9 cellular contexts compared by ENCODE assay signal in the genomic region with DNA sequence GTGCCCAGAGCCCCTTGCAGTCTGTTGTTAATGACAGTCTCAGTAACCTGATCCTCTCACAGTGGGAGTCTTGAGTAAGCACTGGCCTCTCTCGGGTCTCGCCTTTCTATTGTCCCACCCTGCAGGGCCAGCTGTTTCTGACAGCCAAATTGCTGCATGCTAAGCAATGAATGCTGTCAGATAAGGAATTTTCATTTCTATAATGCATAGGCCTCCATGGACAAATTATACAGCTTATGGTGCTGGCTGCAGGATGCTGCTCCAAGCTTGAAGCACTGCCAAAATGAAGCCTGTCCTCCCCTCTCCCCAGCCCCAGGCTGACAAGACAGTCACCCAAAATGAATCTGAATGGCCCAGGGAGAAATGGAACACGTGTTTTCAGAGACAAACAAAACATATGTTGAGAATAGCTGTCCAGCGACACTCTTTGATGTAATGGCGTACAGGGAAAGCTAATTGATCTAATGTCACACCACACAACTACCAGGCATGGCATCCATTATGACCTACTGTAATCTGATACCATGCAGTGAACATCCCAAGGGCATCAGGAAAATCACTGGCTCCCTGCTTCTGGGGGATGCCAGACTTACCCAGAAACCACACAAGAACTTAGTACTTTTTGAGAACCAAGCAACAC. TPM values are rescaled to one million over a fixed set of nuclear protein-coding genes. Genes with fewer than 3 reads are reported as not detected.
DNase-seq lines count a peak whose midpoint lies in the region; ATAC-seq, FAIRE-seq and TF ChIP-seq lines count a peak whose summit lies in the region.
"Had no signal": no experiment of that assay in that cellular context is flagged by ENCODE, and none has a peak within 500 bp of the region (broad histone marks: within the 10 kb centered on the region; RNA-seq: fewer than 3 reads in every experiment).

No MANE protein-coding gene starts in this region.

- H3K4me2 ChIP-seq in IMR-90 (ENCODE audit: low read depth, low read length): peak overlapping the region; percentile 37

- peaks cover 45 to 79% of the 10 kb centered on the region in 2 experiments for H3K79me1 ChIP-seq in IMR-90 (ENCODE audit: low read depth in 1 of 2, low read length in 2 of 2)

- H3K9me3 Mint-ChIP-seq in stimulated activated memory B cell treated with anti-CD40 and anti-IgM and Interleukin-4, amounts not matched to agents 10 μg/mL and 1 μg/mL and 100 μg/mL, for 72 hours: no peaks in the 10 kb centered on the region
- H3K9me3 Mint-ChIP-seq: IgD-negative memory B cell had no signal

- no peak overlapping the region for H2BK20ac ChIP-seq in IMR-90 (ENCODE audit: low read depth, low read length)

- H3K14ac ChIP-seq in IMR-90 (replicated peaks; ENCODE audit: low read depth, low read length): peak overlapping the region; percentile 38

- H3K4me1 ChIP-seq in IMR-90 (ENCODE audit: control insufficient read depth, insufficient read depth, low read length): peaks cover 27% of the 10 kb centered on the region
- H3K4me1 ChIP-seq in Panc1 (ENCODE audit: control insufficient read depth, insufficient read depth, low read length): peaks cover 41% of the 10 kb centered on the region

- WGBS in IMR-90 (ENCODE audit: extremely low coverage in 2 of 2, insufficient read length in 1 of 2), 2 experiments: no CpG with 5 or more reads among the region's 5 CpGs

- dilution Hi-C loops in IMR-90 (cut with HindIII; ENCODE audit: low sequenced_read_pairs, unreplicated experiment): no loop called here

- no peak for FAIRE-seq in GM12891 (lab: Jason Lieb, UNC)

- peak overlapping the region in 1 of 2 experiments; percentile 7; a peak in 1 of 4 replicates for H4K8ac ChIP-seq in IMR-90 (ENCODE audit: low read depth in 2 of 2, low read length in 2 of 2)

- H2AK5ac ChIP-seq in IMR-90 (ENCODE audit: low read depth, low read length): peak overlapping the region; percentile 47; the same call in 1 of the 2 replicates

- no peaks in the 10 kb centered on the region for H3K27me3 Mint-ChIP-seq in stimulated activated memory B cell treated with anti-CD40 and anti-IgM and Interleukin-4, amounts not matched to agents 10 μg/mL and 1 μg/mL and 100 μg/mL, for 72 hours
- H3K27me3 Mint-ChIP-seq: IgD-negative memory B cell had no signal

- H3K23ac ChIP-seq in IMR-90 (ENCODE audit: low read depth, low read length): peak overlapping the region; percentile 18

- peaks cover 28% of the 10 kb centered on the region for H3K36me3 Mint-ChIP-seq in stimulated activated memory B cell treated with anti-CD40 and anti-IgM and Interleukin-4, amounts not matched to agents 10 μg/mL and 1 μg/mL and 100 μg/mL, for 72 hours

- peaks cover 15% of the 10 kb centered on the region for H3K4me1 Mint-ChIP-seq in stimulated activated memory B cell treated with anti-CD40 and anti-IgM and Interleukin-4, amounts not matched to agents 10 μg/mL and 1 μg/mL and 100 μg/mL, for 72 hours

- DNase-seq in IMR-90 (peak; percentile 71), Panc1 (ENCODE audit: low read depth, low spot score) (no peak), foreskin melanocyte (peak; percentile 34), medulla oblongata (ENCODE audit: extremely low spot score) (no peak), GM12891 (ENCODE audit: insufficient read length, low spot score) (no peak)

- no peak overlapping the region for H2BK15ac ChIP-seq in IMR-90 (ENCODE audit: low read depth, low read length)

- H3K4me3 ChIP-seq in IMR-90 (ENCODE audit: insufficient read depth, low read depth, low read length) (no peak overlapping the region), Panc1 (ENCODE audit: low read depth in 2 of 2, low read length in 2 of 2) (peak overlapping the region in 1 of 2 experiments; percentile 37; a peak in 1 of 4 replicates)

- TF ChIP-seq POLR2A in IMR-90 (IDR thresholded peaks at IDR 0.05; ENCODE audit: low read depth, low read length) (no peak), GM12891 (IDR thresholded peaks at IDR 0.05; ENCODE audit: low read depth, low read length) (no peak)

- peak overlapping the region; percentile 11 for H2AFZ ChIP-seq in IMR-90 (replicated peaks; ENCODE audit: low read length, poor library complexity)

- intact Hi-C loops in IMR-90 (cut with micrococcal nuclease): loop anchor here (2.0 kb wide), 1 partner anchor 16 kb away; no protein-coding TSS in a partner anchor
- intact Hi-C loops in Panc1 (cut with micrococcal nuclease; ENCODE audit: unreplicated experiment): no loop called here

- BruUV-seq in IMR-90 (replicated peaks; lab: Mats Ljungman, UMichigan) (no TSS peak), Panc1 (replicated peaks; lab: Mats Ljungman, UMichigan) (no TSS peak)

- POLR2A ChIA-PET in IMR-90 (lab: Charles Lee; ENCODE audit: unreplicated experiment): interaction anchor here (0.6 kb wide), 1 partner anchor 15 kb away, joined by 3 read pairs; no protein-coding TSS in a partner anchor
- POLR2A ChIA-PET in Panc1 (lab: Charles Lee): no interaction called here

- peaks cover 32% of the 10 kb centered on the region for H3K9me1 ChIP-seq in IMR-90 (ENCODE audit: insufficient read depth, low read length)

- CTCF ChIA-PET in IMR-90 (lab: Yijun Ruan, JAX) (interaction anchor here (1.1 kb wide), 1 partner anchor 30 kb away, joined by 3 read pairs; no protein-coding TSS in a partner anchor), Panc1 (lab: Charles Lee) (no interaction called here)

- no peak overlapping the region for H4K5ac ChIP-seq in IMR-90 (ENCODE audit: low read depth, low read length)

- H4K20me1 ChIP-seq in IMR-90 (ENCODE audit: insufficient read depth, low read length): peaks cover 17% of the 10 kb centered on the region

- peak overlapping the region; percentile 70 for H2AK9ac ChIP-seq in IMR-90 (replicated peaks; ENCODE audit: low read depth, low read length, poor library complexity)

- H2BK5ac ChIP-seq in IMR-90 (ENCODE audit: low read depth, low read length, poor library complexity, severe bottlenecking): peak overlapping the region; percentile 49

- H3K9me3 ChIP-seq in IMR-90 (ENCODE audit: control insufficient read depth, insufficient read depth, low read length) (no peaks in the 10 kb centered on the region), Panc1 (ENCODE audit: control insufficient read depth, insufficient read depth, low read depth, low read length) (no peaks in the 10 kb centered on the region)

- H3K9ac ChIP-seq in IMR-90 (ENCODE audit: low read depth, low read length): no peak overlapping the region

- peak overlapping the region; percentile 11; the same call in 1 of the 2 replicates for H3K27ac ChIP-seq in IMR-90 (ENCODE audit: insufficient read depth, low read length)
- peak overlapping the region; percentile 95 for H3K27ac ChIP-seq in Panc1 (ENCODE audit: low read length)

- peak overlapping the region; percentile 8; the same call in 1 of the 2 replicates for H4K91ac ChIP-seq in IMR-90 (ENCODE audit: insufficient read depth, low read depth, low read length)

- no peak for TF ChIP-seq RAD21 in IMR-90 (IDR thresholded peaks at IDR 0.05; ENCODE audit: low read length)

- ATAC-seq in IMR-90 (ENCODE audit: low read depth) (peak; percentile 54), Panc1 (peak; percentile 81), GM19395 (IDR thresholded peaks at IDR 0.05; ENCODE audit: unreplicated experiment) (no peak), GM21360 (IDR thresholded peaks at IDR 0.05; ENCODE audit: unreplicated experiment) (no peak)
- peak; percentile 27 for ATAC-seq in stimulated activated memory B cell treated with anti-CD40 and anti-IgM and Interleukin-4, amounts not matched to agents 10 μg/mL and 1 μg/mL and 100 μg/mL, for 72 hours

- H2BK120ac ChIP-seq in IMR-90 (ENCODE audit: low read depth, low read length): peak overlapping the region; percentile 44; the same call in 1 of the 2 replicates

- H3K27me3 ChIP-seq in IMR-90 (ENCODE audit: control insufficient read depth, insufficient read depth, low read length) (no peaks in the 10 kb centered on the region), Panc1 (ENCODE audit: control insufficient read depth, insufficient read depth, low read length) (no peaks in the 10 kb centered on the region)

- H3K56ac ChIP-seq in IMR-90 (ENCODE audit: extremely low read depth, insufficient read depth, low read length): no peak overlapping the region

- no peak overlapping the region for H3K18ac ChIP-seq in IMR-90 (ENCODE audit: low read depth, low read length)

- H3K36me3 ChIP-seq in IMR-90 (ENCODE audit: control insufficient read depth, insufficient read depth, low read length): 0 out of 2 replicates have a peak, but pooled peaks cover 1% of the 10 kb centered on the region
- H3K36me3 ChIP-seq in Panc1 (ENCODE audit: control insufficient read depth, insufficient read depth, low read length): no peaks in the 10 kb centered on the region

- no peak overlapping the region for H3K4me3 Mint-ChIP-seq in stimulated activated memory B cell treated with anti-CD40 and anti-IgM and Interleukin-4, amounts not matched to agents 10 μg/mL and 1 μg/mL and 100 μg/mL, for 72 hours
- H3K4me3 Mint-ChIP-seq: IgD-negative memory B cell had no signal

- H3K4ac ChIP-seq in IMR-90 (ENCODE audit: low read depth, low read length): 0 out of 2 replicates have a peak overlapping the region, but pooled peaks have one; percentile 22

- no peak for TF ChIP-seq CTCF in IMR-90 (conservative IDR thresholded peaks at IDR 0.05; ENCODE audit: low read depth, low read length)
- TF ChIP-seq CTCF in Panc1 (IDR thresholded peaks at IDR 0.05): no peak

- H3K27ac Mint-ChIP-seq in stimulated activated memory B cell treated with anti-CD40 and anti-IgM and Interleukin-4, amounts not matched to agents 10 μg/mL and 1 μg/mL and 100 μg/mL, for 72 hours: no peak overlapping the region
- H3K27ac Mint-ChIP-seq: IgD-negative memory B cell had no signal

- in situ Hi-C loops in IMR-90 (cut with MboI; ENCODE audit: low sequenced_read_pairs) (no loop called here), Panc1 (cut with HindIII; ENCODE audit: low pct_unique_long_range_greater_than_20kb, low sequenced_read_pairs) (no loop called here)

TF ChIP-seq in IMR-90, 13 proteins besides CTCF, POLR2A, EP300 and RAD21 (continues in another document):
- no peak for TF ChIP-seq RFX5 (IDR thresholded peaks at IDR 0.05; ENCODE audit: low read depth, low read length)
- TF ChIP-seq SMC3 (IDR thresholded peaks at IDR 0.05; ENCODE audit: low read depth, low read length): no peak

TF ChIP-seq in GM12891, 5 proteins besides CTCF, POLR2A, EP300 and RAD21:
- TF ChIP-seq TAF1 (IDR thresholded peaks at IDR 0.05; ENCODE audit: low read depth, low read length): no peak
- TF ChIP-seq POLR2AphosphoS5 (IDR thresholded peaks at IDR 0.05; ENCODE audit: low read depth, low read length): no peak
- TF ChIP-seq PAX5 (IDR thresholded peaks at IDR 0.05; ENCODE audit: insufficient read depth, low read length, severe bottlenecking): no peak
- no peak for TF ChIP-seq SPI1 (IDR thresholded peaks at IDR 0.05; ENCODE audit: low read depth, low read length)
- TF ChIP-seq POU2F2 (IDR thresholded peaks at IDR 0.05; ENCODE audit: low read depth, low read length): no peak
TF ChIP-seq in GM12891: peak in this region for 0.

RNA-seq across cellular contexts. Expression of a gene that starts 36.8 kb away (rescaled TPM):
- 21.1 and 24.2 TPM in 2 replicates for total RNA-seq in IMR-90 (2012; rRNA removed)
- 32.0 and 40.8 TPM in 2 replicates for polyA plus RNA-seq in IMR-90 (2012; rRNA removed)
- 24.3 and 50.9 TPM in 2 replicates for polyA plus RNA-seq in IMR-90 (2012; cell fraction: cytosol; rRNA removed)
- 13.1 and 33.6 TPM in 2 replicates for polyA plus RNA-seq in IMR-90 (2012; cell fraction: nucleus; rRNA removed; ENCODE audit: low replicate concordance)
- total RNA-seq in Panc1 (2021; ENCODE audit: unreplicated experiment): 27.6 TPM
- polyA plus RNA-seq in Panc1 (2012; ENCODE audit: insufficient read length): 21.5 TPM
- 0.18 TPM for polyA plus RNA-seq in GM12891 (2012; ENCODE audit: low read depth, missing spikeins)

Comparison
In these comparisons a context has a peak if more than half of its experiments do, and no peak if none do; other contexts are left out.
1. ATAC-seq: peak in IMR-90 (single experiment), Panc1 (single experiment) and stimulated activated memory B cell treated with anti-CD40 and anti-IgM and Interleukin-4, amounts not matched to agents 10 μg/mL and 1 μg/mL and 100 μg/mL, for 72 hours (single experiment); none in GM19395 (single experiment) and GM21360 (single experiment).
2. DNase-seq: peak in IMR-90 (single experiment) and foreskin melanocyte (single experiment); none in Panc1 (single experiment), medulla oblongata (single experiment) and GM12891 (single experiment).